In the genomic region with DNA sequence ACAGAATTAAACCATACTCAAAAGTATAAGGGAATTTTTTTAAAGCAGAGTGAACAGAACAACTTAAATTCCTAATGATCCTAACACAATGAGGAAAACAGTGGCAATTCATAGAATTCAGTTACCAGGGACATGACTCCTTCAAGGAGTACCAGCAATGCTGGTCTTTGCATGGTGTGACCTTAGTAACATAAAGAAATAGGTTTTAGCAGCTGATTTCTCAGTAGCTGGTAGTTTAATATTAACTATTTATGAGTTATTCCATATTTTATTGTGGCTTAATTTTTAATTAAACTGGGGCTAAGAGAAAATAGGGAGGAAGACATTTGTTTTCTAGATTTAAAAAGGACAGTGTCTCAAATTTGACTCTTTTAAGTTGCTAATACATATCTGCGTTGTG, we compare ENCODE assay signal across 20 cellular contexts. TPM values are rescaled to one million over a fixed set of nuclear protein-coding genes. Genes with fewer than 3 reads are reported as not detected.
DNase-seq lines count a peak whose midpoint lies in the region; ATAC-seq and TF ChIP-seq lines count a peak whose summit lies in the region.
"Had no signal": no experiment of that assay in that cellular context is flagged by ENCODE, and none has a peak within 500 bp of the region (broad histone marks: within the 10 kb centered on the region; RNA-seq: fewer than 3 reads in every experiment).

No MANE protein-coding gene starts in this region.

- DNase-seq in adrenal gland, result no peak
- no peak for DNase-seq in left lung
- no peak for DNase-seq in spleen
- no peak for DNase-seq in type B pancreatic cell (ENCODE audit: extremely low spot score, unreplicated experiment)
- no peak for DNase-seq in trophoblast cell
- no peak for DNase-seq in occipital lobe (lab: John Stamatoyannopoulos, UW)
- DNase-seq: central memory CD4-positive, alpha-beta T cell; effector CD8-positive, alpha-beta T cell; mammary epithelial cell; NCI-H1092; NCI-H526 treated with DMSO at 0.1 percent for 48 hours; nephron progenitor cell; SHP77; stimulated activated naive CD8-positive, alpha-beta T cell treated with anti-CD3 and anti-CD28 coated beads, Interleukin-15, Interleukin-2, amounts not matched to agents 100 U/mL and 50 U/mL, for 24 hours had no signal

- no peak overlapping the region for H3K27ac Mint-ChIP-seq in type B pancreatic cell
- H3K27ac Mint-ChIP-seq: activated T-helper 2 cell treated with anti-CD3 and anti-CD28 coated beads, Interferon-gamma antibody, Interleukin-2, Interleukin-4, amounts not matched to agents 10 μg/mL and 5 μg/mL and 100 μg/mL, durations not matched to agents 14 hours and 24 hours and 36 hours; nephron progenitor cell had no signal

- H3K27me3 ChIP-seq in DOHH2 (ENCODE audit: control insufficient read depth, low read length) (no peaks in the 10 kb centered on the region), adrenal gland (no peaks in the 10 kb centered on the region), left lung (no peaks in the 10 kb centered on the region), spleen (replicated peaks in 1 of 7) (no peaks in the 10 kb centered on the region), trophoblast cell (ENCODE audit: insufficient read depth, low read length) (no peaks in the 10 kb centered on the region)
- H3K27me3 ChIP-seq: right atrium auricular region, vagina had no signal

- ATAC-seq in left lung, result peak; percentile 14
- ATAC-seq in activated CD4-positive, CD25-positive, alpha-beta regulatory T cell treated with anti-CD3 and anti-CD28 coated beads, Interleukin-2, amount 50 U/mL, for 24 hours, result no peak
- ATAC-seq: stimulated activated naive CD8-positive, alpha-beta T cell treated with anti-CD3 and anti-CD28 coated beads, Interleukin-15, Interleukin-2, amounts not matched to agents 100 U/mL and 50 U/mL, for 24 hours had no signal

- H2AFZ ChIP-seq in trophoblast cell (ENCODE audit: insufficient read depth, low read length, poor library complexity), result no peak overlapping the region

- H3K14ac ChIP-seq in trophoblast cell (ENCODE audit: low read length), result no peak overlapping the region

- no peak overlapping the region for H3K4me3 Mint-ChIP-seq in type B pancreatic cell
- H3K4me3 Mint-ChIP-seq: nephron progenitor cell had no signal

- H4K91ac ChIP-seq in trophoblast cell (ENCODE audit: low read depth, low read length), result no peak overlapping the region

- no peak overlapping the region for H4K8ac ChIP-seq in trophoblast cell (ENCODE audit: low read depth, low read length)

- no peaks in the 10 kb centered on the region for H4K20me1 ChIP-seq in DOHH2 (ENCODE audit: control insufficient read depth, insufficient read depth, low read depth, low read length)

- 56 to 69% (median 64%) methylated on average over 1 of the region's 1 CpG for WGBS in adrenal gland, 4 donors
- 39 to 57% (median 43%) methylated on average over 1 of the region's 1 CpG for WGBS in spleen, 5 donors
- no CpG with 5 or more reads among the region's 1 CpG for WGBS in trophoblast cell (ENCODE audit: extremely low coverage, insufficient coverage, insufficient read length)

- no peaks in the 10 kb centered on the region for H3K79me2 ChIP-seq in DOHH2 (ENCODE audit: control insufficient read depth, low read length)
- H3K79me2 ChIP-seq in trophoblast cell (ENCODE audit: control insufficient read depth, insufficient read depth, low read length, poor library complexity), result no peaks in the 10 kb centered on the region

- H3K9me3 ChIP-seq in DOHH2 (ENCODE audit: control insufficient read depth, insufficient read depth, low read length) (no peaks in the 10 kb centered on the region), adrenal gland (replicated peaks in 1 of 3) (no peaks in the 10 kb centered on the region), left lung (no peaks in the 10 kb centered on the region), spleen (no peaks in the 10 kb centered on the region), trophoblast cell (ENCODE audit: insufficient read depth, low read depth, low read length) (no peaks in the 10 kb centered on the region)
- H3K9me3 ChIP-seq: right atrium auricular region, vagina had no signal

- H3K27me3 Mint-ChIP-seq in type B pancreatic cell, result no peaks in the 10 kb centered on the region

- no peak for TF ChIP-seq POLR2A in adrenal gland (IDR thresholded peaks at IDR 0.05)
- TF ChIP-seq POLR2A in spleen (IDR thresholded peaks at IDR 0.05), result no peak

- TF ChIP-seq CTCF in DOHH2 (IDR thresholded peaks at IDR 0.05; ENCODE audit: low read depth, low read length, poor library complexity, severe bottlenecking) (no peak), adrenal gland (IDR thresholded peaks at IDR 0.05) (no peak), left lung (IDR thresholded peaks at IDR 0.05) (no peak), spleen (IDR thresholded peaks at IDR 0.05 in 8 of 11, conservative IDR thresholded peaks at IDR 0.05 in 3 of 11) (no peak), type B pancreatic cell (conservative IDR thresholded peaks at IDR 0.05) (no peak)

- H3K23ac ChIP-seq in trophoblast cell (ENCODE audit: low read length), result no peak overlapping the region

- H3K4me1 ChIP-seq in DOHH2 (ENCODE audit: control insufficient read depth, low read length), result peaks cover 17% of the 10 kb centered on the region
- peaks cover 6 to 27% of the 10 kb centered on the region in 2 donors for H3K4me1 ChIP-seq in adrenal gland (replicated peaks in 1 of 2)
- H3K4me1 ChIP-seq in left lung, result peaks cover 0 to 34% of the 10 kb centered on the region in 2 donors
- peaks cover 0 to 34% (median 19%) of the 10 kb centered on the region in 6 donors for H3K4me1 ChIP-seq in spleen
- H3K4me1 ChIP-seq in trophoblast cell (ENCODE audit: control insufficient read depth in 1 of 2, insufficient read depth in 2 of 2, low read length in 2 of 2), result no peaks in the 10 kb centered on the region
- H3K4me1 ChIP-seq: vagina had no signal

- H3K36me3 Mint-ChIP-seq in type B pancreatic cell, result peaks cover 7% of the 10 kb centered on the region

- no peak overlapping the region for H2AK5ac ChIP-seq in trophoblast cell (ENCODE audit: low read length)

- H2BK12ac ChIP-seq in trophoblast cell (ENCODE audit: low read length), result no peak overlapping the region

- H3K79me1 ChIP-seq in trophoblast cell (ENCODE audit: low read length), result no peaks in the 10 kb centered on the region

- H2BK120ac ChIP-seq in trophoblast cell (ENCODE audit: insufficient read depth, low read length, poor library complexity), result no peak overlapping the region

- no peak overlapping the region for H2BK5ac ChIP-seq in trophoblast cell (ENCODE audit: low read depth, low read length, poor library complexity)

- peaks cover 10% of the 10 kb centered on the region for H3K4me1 Mint-ChIP-seq in type B pancreatic cell (ENCODE audit: unreplicated experiment)

- H3K4me2 ChIP-seq in DOHH2 (ENCODE audit: low read length) (peak overlapping the region; percentile 38), trophoblast cell (ENCODE audit: low read length) (no peak overlapping the region)
- H3K4me2 ChIP-seq: KMS-11 had no signal

- H3K4ac ChIP-seq in trophoblast cell (ENCODE audit: low read depth, low read length), result no peak overlapping the region

- no peak overlapping the region for H3K18ac ChIP-seq in trophoblast cell (ENCODE audit: low read length)

- no peaks in the 10 kb centered on the region for H3K9me2 ChIP-seq in DOHH2 (replicated peaks; ENCODE audit: control insufficient read depth, low read length)

- no peaks in the 10 kb centered on the region for H3F3A ChIP-seq in DOHH2 (ENCODE audit: control insufficient read depth, insufficient read depth)

- no peak overlapping the region for H4K12ac ChIP-seq in trophoblast cell (ENCODE audit: low read depth, low read length)

- no peaks in the 10 kb centered on the region for H3K9me3 Mint-ChIP-seq in type B pancreatic cell
- H3K9me3 Mint-ChIP-seq: activated T-helper 2 cell treated with anti-CD3 and anti-CD28 coated beads, Interferon-gamma antibody, Interleukin-2, Interleukin-4, amounts not matched to agents 10 μg/mL and 5 μg/mL and 100 μg/mL, durations not matched to agents 14 hours and 24 hours and 36 hours; nephron progenitor cell had no signal

- intact Hi-C loops in adrenal gland (cut with DNase I) (no loop called here), left lung (cut with DNase I) (no loop called here), spleen (cut with DNase I; ENCODE audit: low total_unique reads) (no loop called here)

- H3K36me3 ChIP-seq in DOHH2 (ENCODE audit: control insufficient read depth, low read length) (no peaks in the 10 kb centered on the region; the same call in 1 of the 2 replicates), adrenal gland (replicated peaks in 1 of 2) (no peaks in the 10 kb centered on the region), left lung (no peaks in the 10 kb centered on the region), spleen (no peaks in the 10 kb centered on the region), trophoblast cell (ENCODE audit: control insufficient read depth in 1 of 2, insufficient read depth in 2 of 2, low read length in 2 of 2) (peaks cover 4% of the 10 kb centered on the region in 2 experiments)
- H3K36me3 ChIP-seq: right atrium auricular region, vagina had no signal

- no peak overlapping the region for H3K27ac ChIP-seq in DOHH2 (ENCODE audit: low read depth, low read length)
- peak overlapping the region in 4 of 5 donors; percentile 18 to 63 (median 31) for H3K27ac ChIP-seq in adrenal gland
- H3K27ac ChIP-seq in left lung, result peak overlapping the region in 1 of 2 donors; percentile 83
- H3K27ac ChIP-seq in spleen, result peak overlapping the region; percentile 49 to 85 (median 78)
- no peak overlapping the region for H3K27ac ChIP-seq in trophoblast cell (ENCODE audit: low read depth, low read length)
- H3K27ac ChIP-seq: KMS-11, right atrium auricular region, vagina had no signal

- H3K4me3 ChIP-seq in DOHH2 (ENCODE audit: low read length) (no peak overlapping the region), adrenal gland (no peak overlapping the region), left lung (no peak overlapping the region), spleen (peak overlapping the region in 1 of 8 donors; percentile 35), trophoblast cell (ENCODE audit: low read depth, low read length) (no peak overlapping the region)
- H3K4me3 ChIP-seq: right atrium auricular region, vagina had no signal

- H3K9ac ChIP-seq in trophoblast cell (ENCODE audit: low read length), result no peak overlapping the region
- H3K9ac ChIP-seq: KMS-11 had no signal

RNA-seq across cellular contexts. Expression of a gene that starts 30.9 kb away (rescaled TPM):
- total RNA-seq in adrenal gland, result 10 to 100 TPM; 26.6 to 67.0 (median 44.7) TPM
- polyA plus RNA-seq in adrenal gland, result 100 to 1,000 TPM in 1 of 3 donors, 10 to 100 TPM in 2; 76.1 to 105 (median 94.6) TPM
- total RNA-seq in left lung, result 10 to 100 TPM; 36.8 to 41.7 TPM
- total RNA-seq in spleen, result 10 to 100 TPM; 24.8 to 76.1 (median 43.2) TPM
- polyA plus RNA-seq in spleen, result 10 to 100 TPM; 19.7 to 26.1 (median 24.7) TPM
- total RNA-seq in type B pancreatic cell (ENCODE audit: low replicate concordance), result 32.2 and 46.7 TPM in 2 replicates
- 26.7 TPM in 2 replicates for polyA plus RNA-seq in trophoblast cell (2013)
- total RNA-seq in occipital lobe, result 32.8 TPM

RNA-seq across cellular contexts. Expression of a gene that starts 51.5 kb away (rescaled TPM):
- total RNA-seq in adrenal gland, result 100 to 1,000 TPM; 112 to 384 (median 258) TPM
- 1,000 to 10,000 TPM in 1 of 3 donors, 100 to 1,000 TPM in 1, 10 to 100 TPM in 1; 28.4 to 1,150 (median 823) TPM for polyA plus RNA-seq in adrenal gland
- total RNA-seq in left lung, result 100 to 1,000 TPM; 191 to 323 TPM
- total RNA-seq in spleen, result 100 to 1,000 TPM; 286 to 540 (median 360) TPM
- polyA plus RNA-seq in spleen, result 100 to 1,000 TPM; 199 to 707 (median 698) TPM
- 37.0 and 49.7 TPM in 2 replicates for total RNA-seq in type B pancreatic cell (ENCODE audit: low replicate concordance)
- 43.6 and 47.2 TPM in 2 replicates for polyA plus RNA-seq in trophoblast cell (2013)
- 3.1 TPM for total RNA-seq in occipital lobe

RNA-seq across cellular contexts. Expression of a gene that starts 59.8 kb away (rescaled TPM):
- total RNA-seq in adrenal gland (1,000 to 10,000 TPM in 1 of 8 donors, 100 to 1,000 TPM in 7; 425 to 1,037 (median 520) TPM), left lung (100 to 1,000 TPM; 148 to 151 TPM), spleen (100 to 1,000 TPM in 2 of 7 donors, 10 to 100 TPM in 5; 75.4 to 125 (median 91.5) TPM), type B pancreatic cell (ENCODE audit: low replicate concordance) (153 and 168 TPM in 2 replicates), occipital lobe (42.3 TPM)
- polyA plus RNA-seq in adrenal gland (100 to 1,000 TPM; 199 to 814 (median 571) TPM), spleen (100 to 1,000 TPM in 2 of 3 donors, 10 to 100 TPM in 1; 94.8 to 132 (median 105) TPM)
- polyA plus RNA-seq in trophoblast cell (2013), result 81.4 and 85.8 TPM in 2 replicates

Comparison
In these comparisons a context has a peak if more than half of its experiments do, and no peak if none do; other contexts are left out.
1. H3K27ac ChIP-seq: peak in adrenal gland (4 of 5) and spleen (8 of 8); none in DOHH2 (single experiment) and trophoblast cell (single experiment).